In the genomic region with DNA sequence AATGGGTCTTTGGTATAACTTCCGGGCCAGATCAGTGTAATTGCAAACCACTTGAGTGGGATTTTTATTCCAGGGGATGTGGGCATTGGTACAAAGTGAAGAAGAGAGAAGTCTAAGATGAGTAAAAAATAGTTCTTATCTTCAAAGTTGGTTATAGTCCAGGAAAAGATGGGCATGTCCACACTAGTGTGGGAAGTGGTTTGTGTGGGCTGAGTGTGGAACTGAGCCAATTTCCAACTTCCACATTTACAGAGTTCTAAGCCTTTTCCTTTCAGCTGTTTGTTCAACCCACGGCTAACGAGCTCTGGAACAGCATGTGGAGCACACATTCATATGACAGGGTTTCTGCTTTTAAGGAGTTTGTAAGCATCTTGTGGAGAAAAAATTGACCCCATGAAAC, we compare ENCODE assay signal across 10 cellular contexts.
DNase-seq lines count a peak whose midpoint lies in the region; ATAC-seq, FAIRE-seq and TF ChIP-seq lines count a peak whose summit lies in the region.
"Had no signal": no experiment of that assay in that cellular context is flagged by ENCODE, and none has a peak within 500 bp of the region (broad histone marks: within the 10 kb centered on the region; RNA-seq: fewer than 3 reads in every experiment).

No MANE protein-coding gene starts in this region.

- CTCF ChIA-PET in activated CD8-positive, alpha-beta memory T cell treated with anti-CD3 and anti-CD28 coated beads, Interleukin-2, amount 10 ng/mL, durations not matched to agents 7 days and 5 days (lab: Charles Lee), result no interaction called here

- peaks cover 0 to 6% (median 0%) of the 10 kb centered on the region in 11 donors for H3K9me3 ChIP-seq in heart right ventricle
- no peaks in the 10 kb centered on the region for H3K9me3 ChIP-seq in upper lobe of left lung
- H3K9me3 ChIP-seq: breast epithelium had no signal

- ATAC-seq in activated CD8-positive, alpha-beta memory T cell treated with anti-CD3 and anti-CD28 coated beads, Interleukin-2, amount 10 ng/mL, durations not matched to agents 7 days and 5 days, result peak; percentile 45
- peak; percentile 21 for ATAC-seq in activated T-helper 17 cell treated with anti-CD3 and anti-CD28 coated beads, Interleukin-2, amount 50 U/mL, for 72 hours (replicated peaks)
- ATAC-seq in heart right ventricle (peak in 7 of 8 donors; percentile 75 to 87 (median 81)), upper lobe of left lung (ENCODE audit: low FRiP score in 2 of 2) (peak; percentile 84 to 88), HG02623 (IDR thresholded peaks at IDR 0.05; ENCODE audit: unreplicated experiment) (no peak)

- H3K27ac ChIP-seq in heart right ventricle, result no peak overlapping the region
- no peak overlapping the region for H3K27ac ChIP-seq in upper lobe of left lung
- H3K27ac ChIP-seq: breast epithelium had no signal

- H3K4me3 ChIP-seq in heart right ventricle, result no peak overlapping the region
- H3K4me3 ChIP-seq in upper lobe of left lung, result no peak overlapping the region
- H3K4me3 ChIP-seq: breast epithelium had no signal

- TF ChIP-seq POLR2A in upper lobe of left lung (IDR thresholded peaks at IDR 0.05) (no peak), H54 (IDR thresholded peaks at IDR 0.05; ENCODE audit: low read depth, low read length) (no peak)

- peaks cover 9% of the 10 kb centered on the region for H3K4me1 Mint-ChIP-seq in activated CD8-positive, alpha-beta memory T cell treated with anti-CD3 and anti-CD28 coated beads, Interleukin-2, amount 10 ng/mL, durations not matched to agents 7 days and 5 days
- peaks cover 5% of the 10 kb centered on the region for H3K4me1 Mint-ChIP-seq in activated T-helper 17 cell treated with anti-CD3 and anti-CD28 coated beads, Interleukin-2, amount 50 U/mL, for 72 hours
- H3K4me1 Mint-ChIP-seq: nephron had no signal

- H3K4me1 ChIP-seq in heart right ventricle (peaks cover 0 to 22% (median 3%) of the 10 kb centered on the region in 9 donors), upper lobe of left lung (peaks cover 0 to 10% (median 0%) of the 10 kb centered on the region in 4 donors)
- H3K4me1 ChIP-seq: breast epithelium had no signal

- H3K27me3 ChIP-seq in heart right ventricle (no peaks in the 10 kb centered on the region), upper lobe of left lung (no peaks in the 10 kb centered on the region)
- H3K27me3 ChIP-seq: breast epithelium had no signal

- WGBS in heart right ventricle, 2 donors, result 47 to 59% methylated on average over 3 of the region's 3 CpGs
- 24 to 25% methylated on average over 3 of the region's 3 CpGs for WGBS in upper lobe of left lung, 2 donors

- intact Hi-C loops in heart right ventricle (cut with DNase I), result loop anchor here in 1 of 10 donors (10.0 kb wide), 1 partner anchor 343 kb away; no protein-coding TSS in a partner anchor

- no peak for TF ChIP-seq EP300 in upper lobe of left lung (IDR thresholded peaks at IDR 0.05)

- peaks cover 13% of the 10 kb centered on the region for H3K27me3 Mint-ChIP-seq in activated CD8-positive, alpha-beta memory T cell treated with anti-CD3 and anti-CD28 coated beads, Interleukin-2, amount 10 ng/mL, durations not matched to agents 7 days and 5 days
- peaks cover 7% of the 10 kb centered on the region for H3K27me3 Mint-ChIP-seq in activated T-helper 17 cell treated with anti-CD3 and anti-CD28 coated beads, Interleukin-2, amount 50 U/mL, for 72 hours

- TF ChIP-seq CTCF in heart right ventricle (IDR thresholded peaks at IDR 0.05) (no peak), upper lobe of left lung (IDR thresholded peaks at IDR 0.05) (no peak)

- H3K36me3 ChIP-seq in heart right ventricle, result no peaks in the 10 kb centered on the region
- no peaks in the 10 kb centered on the region for H3K36me3 ChIP-seq in upper lobe of left lung
- H3K36me3 ChIP-seq: breast epithelium had no signal

- FAIRE-seq in H54 (lab: Jason Lieb, UNC), result no peak

- no peaks in the 10 kb centered on the region for H3K9me3 Mint-ChIP-seq in activated CD8-positive, alpha-beta memory T cell treated with anti-CD3 and anti-CD28 coated beads, Interleukin-2, amount 10 ng/mL, durations not matched to agents 7 days and 5 days (ENCODE audit: low read depth)
- H3K9me3 Mint-ChIP-seq in activated T-helper 17 cell treated with anti-CD3 and anti-CD28 coated beads, Interleukin-2, amount 50 U/mL, for 72 hours, result no peaks in the 10 kb centered on the region
- H3K9me3 Mint-ChIP-seq: nephron had no signal

- DNase-seq in activated CD8-positive, alpha-beta memory T cell treated with anti-CD3 and anti-CD28 coated beads, Interleukin-2, amount 10 ng/mL, durations not matched to agents 7 days and 5 days, result no peak
- no peak for DNase-seq in activated CD8-positive, alpha-beta memory T cell treated with anti-CD3 and anti-CD28 coated beads for 24 hours
- DNase-seq in heart right ventricle (peak in 1 of 2 donors; percentile 59), upper lobe of left lung (peak in 1 of 2 donors; percentile 76), H54 (ENCODE audit: insufficient read length, low spot score) (no peak), NCI-H1092 (lab: John Stamatoyannopoulos, UW) (no peak)

- H3K27ac Mint-ChIP-seq in activated CD8-positive, alpha-beta memory T cell treated with anti-CD3 and anti-CD28 coated beads, Interleukin-2, amount 10 ng/mL, durations not matched to agents 7 days and 5 days, result no peak overlapping the region
- no peak overlapping the region for H3K27ac Mint-ChIP-seq in activated T-helper 17 cell treated with anti-CD3 and anti-CD28 coated beads, Interleukin-2, amount 50 U/mL, for 72 hours
- H3K27ac Mint-ChIP-seq: nephron had no signal

- no peak overlapping the region for H3K4me3 Mint-ChIP-seq in activated CD8-positive, alpha-beta memory T cell treated with anti-CD3 and anti-CD28 coated beads, Interleukin-2, amount 10 ng/mL, durations not matched to agents 7 days and 5 days
- no peak overlapping the region for H3K4me3 Mint-ChIP-seq in activated T-helper 17 cell treated with anti-CD3 and anti-CD28 coated beads, Interleukin-2, amount 50 U/mL, for 72 hours
- H3K4me3 Mint-ChIP-seq: nephron had no signal

- H3K36me3 Mint-ChIP-seq in activated CD8-positive, alpha-beta memory T cell treated with anti-CD3 and anti-CD28 coated beads, Interleukin-2, amount 10 ng/mL, durations not matched to agents 7 days and 5 days, result peaks cover 2% of the 10 kb centered on the region
- H3K36me3 Mint-ChIP-seq in activated T-helper 17 cell treated with anti-CD3 and anti-CD28 coated beads, Interleukin-2, amount 50 U/mL, for 72 hours (ENCODE audit: low read depth), result no peaks in the 10 kb centered on the region
